ENCODE assay signal across 19 cellular contexts in genomic region chr4:152581536-152582160, GRCh38. TPM values are rescaled to one million over a fixed set of nuclear protein-coding genes. Genes with fewer than 3 reads are reported as not detected.
DNase-seq lines count a peak whose midpoint lies in the region; ATAC-seq and TF ChIP-seq lines count a peak whose summit lies in the region.
"Had no signal": no experiment of that assay in that cellular context is flagged by ENCODE, and none has a peak within 500 bp of the region (broad histone marks: within the 10 kb centered on the region; RNA-seq: fewer than 3 reads in every experiment).

No MANE protein-coding gene starts in this region.

- no peak overlapping the region for H3K23ac ChIP-seq in H9 (ENCODE audit: insufficient read length, low read depth, low read length)

- no peak overlapping the region for H3K18ac ChIP-seq in H9 (ENCODE audit: insufficient read length, low read depth, low read length)

- H3K36me3 Mint-ChIP-seq in H9 (ENCODE audit: insufficient read depth in 1 of 3, low read depth in 3 of 3) (no peaks in the 10 kb centered on the region), T-helper 17 cell (ENCODE audit: low read depth) (peaks cover 4% of the 10 kb centered on the region)
- H3K36me3 Mint-ChIP-seq: IgD-negative memory B cell had no signal

- DNase-seq in A172 (ENCODE audit: low spot score) (peak; percentile 67), H9 (no peak), T-helper 17 cell (no peak), fibroblast of pulmonary artery (ENCODE audit: low read depth) (no peak), NCI-H345 treated with DMSO at 0.1 percent for 48 hours (lab: John Stamatoyannopoulos, UW; ENCODE audit: unreplicated experiment) (no peak), NCI-H1048 (lab: John Stamatoyannopoulos, UW) (no peak), GM03348 (ENCODE audit: low spot score) (no peak)
- DNase-seq: activated CD4-positive, alpha-beta T cell treated with anti-CD3 and anti-CD28 coated beads for 36 hours; activated naive CD4-positive, alpha-beta T cell treated with anti-CD3 and anti-CD28 coated beads for 36 hours; COR-L47; GF-D8; NCI-H1417 treated with DMSO at 0.1 percent for 48 hours; SHP77; sigmoid colon; stimulated activated CD4-positive, alpha-beta T cell treated with anti-CD3 and anti-CD28 coated beads, Interleukin-4, amount 100 ng/mL, for 1 hour; stimulated activated CD8-positive, alpha-beta memory T cell treated with anti-CD3 and anti-CD28 coated beads, Interleukin-4, amount 100 ng/mL, for 48 hours had no signal

- H3K9ac ChIP-seq in H9 (ENCODE audit: extremely low read depth, insufficient read length, low read length): no peak overlapping the region

- H3K27me3 ChIP-seq in H9 (ENCODE audit: insufficient read depth, low read length): no peaks in the 10 kb centered on the region
- H3K27me3 ChIP-seq: sigmoid colon had no signal

- H4K8ac ChIP-seq in H9 (replicated peaks; ENCODE audit: insufficient read length, low read depth, low read length): no peak overlapping the region

- H3K27ac Mint-ChIP-seq in H9 (no peak overlapping the region; a peak in 1 of 7 replicates), T-helper 17 cell (no peak overlapping the region)
- H3K27ac Mint-ChIP-seq: activated CD4-positive, alpha-beta T cell treated with anti-CD3 and anti-CD28 coated beads for 36 hours; activated naive CD4-positive, alpha-beta T cell treated with anti-CD3 and anti-CD28 coated beads for 36 hours had no signal

- H3K27me3 Mint-ChIP-seq in H9 (ENCODE audit: low read depth) (no peaks in the 10 kb centered on the region), T-helper 17 cell (peaks cover 5% of the 10 kb centered on the region)
- H3K27me3 Mint-ChIP-seq: activated CD4-positive, alpha-beta T cell treated with anti-CD3 and anti-CD28 coated beads for 36 hours; IgD-negative memory B cell had no signal

- ATAC-seq in T-helper 17 cell: no peak
- ATAC-seq in GM18907 (IDR thresholded peaks at IDR 0.05; ENCODE audit: unreplicated experiment): no peak
- ATAC-seq: activated CD4-positive, alpha-beta T cell treated with anti-CD3 and anti-CD28 coated beads for 36 hours; left lobe of liver had no signal

- peaks cover 0 to 3% of the 10 kb centered on the region in 2 experiments; a peak in 2 of 5 replicates for H3K9me3 Mint-ChIP-seq in H9

- H3K9me3 ChIP-seq in H9 (ENCODE audit: control insufficient read depth, low read depth, low read length) (no peaks in the 10 kb centered on the region), T-helper 17 cell (ENCODE audit: control insufficient read depth, low read length, poor library complexity, severe bottlenecking) (no peaks in the 10 kb centered on the region)
- H3K9me3 ChIP-seq: sigmoid colon had no signal

- H3T11ph ChIP-seq in H9 (ENCODE audit: low read length): no peak overlapping the region

- no peak overlapping the region for H3K4me2 ChIP-seq in H9 (ENCODE audit: insufficient read depth, insufficient read length, low read length)

- H3K4me3 Mint-ChIP-seq in H9 (no peak overlapping the region), T-helper 17 cell (peak overlapping the region; percentile 57)
- H3K4me3 Mint-ChIP-seq: activated CD4-positive, alpha-beta T cell treated with anti-CD3 and anti-CD28 coated beads for 36 hours; activated naive CD4-positive, alpha-beta T cell treated with anti-CD3 and anti-CD28 coated beads for 36 hours; IgD-negative memory B cell had no signal

- no peak overlapping the region for H3K14ac ChIP-seq in H9 (ENCODE audit: insufficient read depth, low read length)

- no peak overlapping the region for H4K91ac ChIP-seq in H9 (ENCODE audit: insufficient read length, low read depth, low read length)

- H3K4me1 Mint-ChIP-seq in H9 (peaks cover 9 to 10% of the 10 kb centered on the region in 2 experiments), T-helper 17 cell (peaks cover 18% of the 10 kb centered on the region)

- H3K23me2 ChIP-seq in H9 (ENCODE audit: insufficient read length, low read depth, low read length, poor library complexity, severe bottlenecking): no peaks in the 10 kb centered on the region

- H2BK5ac ChIP-seq in H9 (ENCODE audit: insufficient read length, low read length): no peak overlapping the region

- H2BK20ac ChIP-seq in H9 (ENCODE audit: low read depth, low read length, poor library complexity, severe bottlenecking): no peak overlapping the region

- H2BK15ac ChIP-seq in H9 (ENCODE audit: low read depth, low read length): no peak overlapping the region

- H4K5ac ChIP-seq in H9 (ENCODE audit: insufficient read length, low read depth, low read length): no peak overlapping the region

- H2AFZ ChIP-seq in H9 (ENCODE audit: low read length): no peak overlapping the region

- no peaks in the 10 kb centered on the region for H3K79me2 ChIP-seq in H9 (ENCODE audit: insufficient read depth, low read length)

- no peak overlapping the region for H3K27ac ChIP-seq in H9 (ENCODE audit: insufficient read length, low read depth, low read length)
- H3K27ac ChIP-seq: sigmoid colon had no signal

- no peak overlapping the region for H2BK120ac ChIP-seq in H9 (ENCODE audit: low read depth, low read length, poor library complexity, severe bottlenecking)

- WGBS in H9 (ENCODE audit: extremely low coverage, insufficient read length, low lambda C conversion rate): no CpG with 5 or more reads among the region's 3 CpGs

- no peak overlapping the region for H2BK12ac ChIP-seq in H9 (ENCODE audit: insufficient read length, low read depth, low read length)

- H3K4me1 ChIP-seq in H9 (ENCODE audit: insufficient read depth, low read length): no peaks in the 10 kb centered on the region; the same call in 1 of the 2 replicates
- H3K4me1 ChIP-seq: sigmoid colon had no signal

- H2AK5ac ChIP-seq in H9 (ENCODE audit: insufficient read length, low read length): no peak overlapping the region

- TF ChIP-seq CTCF in H9 (conservative IDR thresholded peaks at IDR 0.05): peak; percentile 60
- peak; percentile 29 for TF ChIP-seq CTCF in fibroblast of pulmonary artery (IDR thresholded peaks at IDR 0.05; ENCODE audit: low read length, missing control alignments)

- H3K56ac ChIP-seq in H9 (ENCODE audit: insufficient read length, low read depth, low read length): no peak overlapping the region

- no peaks in the 10 kb centered on the region for H3K79me1 ChIP-seq in H9 (ENCODE audit: insufficient read depth, low read depth, low read length, poor library complexity, severe bottlenecking)

- no peak overlapping the region for H3K4ac ChIP-seq in H9 (ENCODE audit: low read depth, low read length)

- no peaks in the 10 kb centered on the region for H4K20me1 ChIP-seq in H9 (ENCODE audit: control insufficient read depth, insufficient read depth, insufficient read length)

- no peak overlapping the region for H3K4me3 ChIP-seq in fibroblast of pulmonary artery (replicated peaks; ENCODE audit: low read depth, low read length)
- H3K4me3 ChIP-seq: sigmoid colon had no signal

RNA-seq across cellular contexts. Expression of gene FBXW7, which starts 45.8 kb away (rescaled TPM):
- total RNA-seq in A172 (2014; rRNA removed; shearing (Covaris generic)): 14.2 and 29.9 TPM in 2 replicates
- total RNA-seq in H9 (2021) (27.1 and 29.5 TPM in 2 replicates), T-helper 17 cell (100 to 1,000 TPM; 102 to 125 TPM)
